ENCODE assay signal across 2 cellular contexts in the genomic region with DNA sequence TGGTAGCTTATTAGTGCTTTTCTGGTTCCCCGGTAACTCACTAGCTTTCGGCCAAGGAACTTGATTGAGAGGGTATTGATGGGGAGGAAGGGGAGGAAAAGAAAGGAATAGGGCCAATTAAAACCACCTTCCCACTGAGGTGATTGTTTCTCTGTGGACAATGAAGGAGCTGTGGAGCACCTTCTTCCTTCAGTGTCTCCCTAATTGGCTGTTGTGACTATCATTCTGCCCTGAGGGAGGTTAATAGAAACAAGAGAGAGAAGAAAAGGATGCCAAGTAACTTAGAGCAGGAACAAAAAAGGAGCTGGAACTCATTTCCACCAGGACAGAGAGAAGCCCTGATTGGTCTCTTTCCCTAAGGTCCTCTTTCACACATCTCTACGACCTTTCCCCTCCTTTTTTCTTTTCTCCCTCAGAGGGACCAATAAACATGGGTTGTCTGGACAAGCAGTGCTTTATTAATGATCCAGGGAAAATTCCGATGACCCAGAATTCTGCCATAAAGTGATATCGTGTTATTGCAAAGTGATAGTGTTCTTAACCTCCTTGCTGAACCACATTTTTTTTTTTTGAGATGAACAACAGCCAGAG.
TF ChIP-seq lines count a peak whose summit lies in the region.

No MANE protein-coding gene starts in this region.

TF ChIP-seq in endothelial cell of umbilical vein, 7 proteins besides CTCF, POLR2A, EP300 and RAD21 (continued from another document):
- TF ChIP-seq MAX (IDR thresholded peaks at IDR 0.05; ENCODE audit: insufficient read depth, insufficient read length) = no peak

TF ChIP-seq in neural cell, 6 proteins besides CTCF, POLR2A, EP300 and RAD21 (continued from another document):
- TF ChIP-seq, protein P1, sequence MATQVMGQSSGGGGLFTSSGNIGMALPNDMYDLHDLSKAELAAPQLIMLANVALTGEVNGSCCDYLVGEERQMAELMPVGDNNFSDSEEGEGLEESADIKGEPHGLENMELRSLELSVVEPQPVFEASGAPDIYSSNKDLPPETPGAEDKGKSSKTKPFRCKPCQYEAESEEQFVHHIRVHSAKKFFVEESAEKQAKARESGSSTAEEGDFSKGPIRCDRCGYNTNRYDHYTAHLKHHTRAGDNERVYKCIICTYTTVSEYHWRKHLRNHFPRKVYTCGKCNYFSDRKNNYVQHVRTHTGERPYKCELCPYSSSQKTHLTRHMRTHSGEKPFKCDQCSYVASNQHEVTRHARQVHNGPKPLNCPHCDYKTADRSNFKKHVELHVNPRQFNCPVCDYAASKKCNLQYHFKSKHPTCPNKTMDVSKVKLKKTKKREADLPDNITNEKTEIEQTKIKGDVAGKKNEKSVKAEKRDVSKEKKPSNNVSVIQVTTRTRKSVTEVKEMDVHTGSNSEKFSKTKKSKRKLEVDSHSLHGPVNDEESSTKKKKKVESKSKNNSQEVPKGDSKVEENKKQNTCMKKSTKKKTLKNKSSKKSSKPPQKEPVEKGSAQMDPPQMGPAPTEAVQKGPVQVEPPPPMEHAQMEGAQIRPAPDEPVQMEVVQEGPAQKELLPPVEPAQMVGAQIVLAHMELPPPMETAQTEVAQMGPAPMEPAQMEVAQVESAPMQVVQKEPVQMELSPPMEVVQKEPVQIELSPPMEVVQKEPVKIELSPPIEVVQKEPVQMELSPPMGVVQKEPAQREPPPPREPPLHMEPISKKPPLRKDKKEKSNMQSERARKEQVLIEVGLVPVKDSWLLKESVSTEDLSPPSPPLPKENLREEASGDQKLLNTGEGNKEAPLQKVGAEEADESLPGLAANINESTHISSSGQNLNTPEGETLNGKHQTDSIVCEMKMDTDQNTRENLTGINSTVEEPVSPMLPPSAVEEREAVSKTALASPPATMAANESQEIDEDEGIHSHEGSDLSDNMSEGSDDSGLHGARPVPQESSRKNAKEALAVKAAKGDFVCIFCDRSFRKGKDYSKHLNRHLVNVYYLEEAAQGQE (IDR thresholded peaks at IDR 0.05; ENCODE audit: borderline replicate concordance) = no peak
- TF ChIP-seq SMC3 (conservative IDR thresholded peaks at IDR 0.05; ENCODE audit: poor library complexity) (no peak), EZH2 (IDR thresholded peaks at IDR 0.05; ENCODE audit: borderline replicate concordance, insufficient read depth, low read length, poor library complexity, severe bottlenecking) (no peak), MXI1 (conservative IDR thresholded peaks at IDR 0.05; ENCODE audit: poor library complexity, severe bottlenecking) (no peak), TAF1 (IDR thresholded peaks at IDR 0.05; ENCODE audit: low read depth) (no peak)
